In genomic region chr13:63088226-63088625, GRCh38 we compare ENCODE assay signal across 23 cellular contexts.
A peak's percentile ranks its signal among the peaks of the same experiment; 100 is the strongest.
DNase-seq lines count a peak whose midpoint lies in the region; ATAC-seq and TF ChIP-seq lines count a peak whose summit lies in the region.
"Had no signal": no experiment of that assay in that cellular context is flagged by ENCODE, and none has a peak within 500 bp of the region (broad histone marks: within the 10 kb centered on the region; RNA-seq: fewer than 3 reads in every experiment).

No MANE protein-coding gene starts in this region.

- no peak overlapping the region for H3K27ac ChIP-seq in upper lobe of right lung
- H3K27ac ChIP-seq: gastroesophageal sphincter, parathyroid adenoma, RWPE1, thoracic aorta had no signal

- no peak overlapping the region for H3K27ac Mint-ChIP-seq in activated naive CD4-positive, alpha-beta T cell treated with anti-CD3 and anti-CD28 coated beads, Interleukin-2, amount 50 U/mL, for 72 hours
- H3K27ac Mint-ChIP-seq: activated CD4-positive, alpha-beta T cell treated with anti-CD3 and anti-CD28 coated beads for 36 hours; activated naive CD8-positive, alpha-beta T cell treated with anti-CD3 and anti-CD28 coated beads, Interleukin-2, amount 50 U/mL, for 24 hours; nephron; stimulated activated effector memory CD8-positive, alpha-beta T cell treated with anti-CD3 and anti-CD28 coated beads, Interleukin-12 subunit alpha, Interleukin-12 subunit beta, amount 100 ng/mL, for 72 hours; T-cell had no signal

- peak; percentile 26 for DNase-seq in M059J (ENCODE audit: low read depth)
- peak; percentile 75 for DNase-seq in amniotic epithelial cell (ENCODE audit: low read depth)
- DNase-seq in foreskin melanocyte, result peak; percentile 91
- DNase-seq in upper lobe of right lung, result no peak
- DNase-seq in NCI-H82 (lab: John Stamatoyannopoulos, UW), result no peak
- DNase-seq in activated naive CD4-positive, alpha-beta T cell treated with anti-CD3 and anti-CD28 coated beads, Interleukin-2, amount 50 U/mL, for 72 hours (ENCODE audit: low spot score in 2 of 2), result no peak
- no peak for DNase-seq in mucosa of descending colon
- DNase-seq: activated CD4-positive, alpha-beta T cell treated with anti-CD3 and anti-CD28 coated beads for 36 hours; activated effector memory CD4-positive, alpha-beta T cell treated with Interleukin-2 at 50 U/mL for 16 hours; activated naive CD8-positive, alpha-beta T cell treated with anti-CD3 and anti-CD28 coated beads, Interleukin-2, amount 50 U/mL, for 24 hours; dermis blood vessel endothelial cell; DMS79 treated with DMSO at 0.1 percent for 48 hours; NCI-H1417 treated with DMSO at 0.1 percent for 48 hours; NCI-H2107; NCI-H510A treated with DMSO at 0.1 percent for 48 hours; T-cell had no signal

- H3K9me3 ChIP-seq in upper lobe of right lung, result no peaks in the 10 kb centered on the region
- peaks cover 18% of the 10 kb centered on the region for H3K9me3 ChIP-seq in mucosa of descending colon
- H3K9me3 ChIP-seq: gastroesophageal sphincter, thoracic aorta had no signal

- no peaks in the 10 kb centered on the region for H3K4me1 ChIP-seq in upper lobe of right lung
- H3K4me1 ChIP-seq in mucosa of descending colon (ENCODE audit: low read depth), result no peaks in the 10 kb centered on the region
- H3K4me1 ChIP-seq: gastroesophageal sphincter, parathyroid adenoma had no signal

- intact Hi-C loops in upper lobe of right lung (cut with DNase I) (no loop called here), mucosa of descending colon (cut with DNase I, micrococcal nuclease) (no loop called here)

- TF ChIP-seq CTCF in upper lobe of right lung (IDR thresholded peaks at IDR 0.05), result no peak
- TF ChIP-seq CTCF in mucosa of descending colon (IDR thresholded peaks at IDR 0.05), result no peak

- H3K4me3 ChIP-seq in upper lobe of right lung (no peak overlapping the region), mucosa of descending colon (no peak overlapping the region)
- H3K4me3 ChIP-seq: gastroesophageal sphincter, thoracic aorta had no signal

- H3K27me3 ChIP-seq in upper lobe of right lung, result no peaks in the 10 kb centered on the region
- H3K27me3 ChIP-seq: gastroesophageal sphincter had no signal

- H3K36me3 Mint-ChIP-seq in activated naive CD4-positive, alpha-beta T cell treated with anti-CD3 and anti-CD28 coated beads, Interleukin-2, amount 50 U/mL, for 72 hours, result peaks cover 0 to 6% of the 10 kb centered on the region in 2 donors
- H3K36me3 Mint-ChIP-seq: stimulated activated effector memory CD8-positive, alpha-beta T cell treated with anti-CD3 and anti-CD28 coated beads, Interleukin-12 subunit alpha, Interleukin-12 subunit beta, amount 100 ng/mL, for 72 hours; T-cell had no signal

- ATAC-seq in upper lobe of right lung (peak; percentile 50), mucosa of descending colon (no peak)
- ATAC-seq in activated naive CD4-positive, alpha-beta T cell treated with anti-CD3 and anti-CD28 coated beads, Interleukin-2, amount 50 U/mL, for 72 hours, result no peak
- ATAC-seq: activated CD4-positive, alpha-beta T cell treated with anti-CD3 and anti-CD28 coated beads for 36 hours; activated naive CD8-positive, alpha-beta T cell treated with anti-CD3 and anti-CD28 coated beads, Interleukin-2, amount 50 U/mL, for 24 hours; gastroesophageal sphincter; HCT116; stimulated activated effector memory CD8-positive, alpha-beta T cell treated with anti-CD3 and anti-CD28 coated beads, Interleukin-12 subunit alpha, Interleukin-12 subunit beta, amount 100 ng/mL, for 72 hours; T-cell had no signal

- no peaks in the 10 kb centered on the region for H3K36me3 ChIP-seq in upper lobe of right lung
- no peaks in the 10 kb centered on the region for H3K36me3 ChIP-seq in mucosa of descending colon (ENCODE audit: low read depth)
- H3K36me3 ChIP-seq: gastroesophageal sphincter, thoracic aorta had no signal

- H3K9me3 Mint-ChIP-seq in activated naive CD4-positive, alpha-beta T cell treated with anti-CD3 and anti-CD28 coated beads, Interleukin-2, amount 50 U/mL, for 72 hours, result peaks cover 8 to 12% of the 10 kb centered on the region in 2 donors
- H3K9me3 Mint-ChIP-seq: nephron had no signal

Comparison
In these comparisons a context has a peak if more than half of its experiments do, and no peak if none do; other contexts are left out.
1. DNase-seq: peak in M059J (single experiment), amniotic epithelial cell (single experiment) and foreskin melanocyte (single experiment); none in upper lobe of right lung (single experiment), NCI-H82 (single experiment), activated naive CD4-positive, alpha-beta T cell treated with anti-CD3 and anti-CD28 coated beads, Interleukin-2, amount 50 U/mL, for 72 hours (0 of 2) and mucosa of descending colon (0 of 3).